In the genomic region with DNA sequence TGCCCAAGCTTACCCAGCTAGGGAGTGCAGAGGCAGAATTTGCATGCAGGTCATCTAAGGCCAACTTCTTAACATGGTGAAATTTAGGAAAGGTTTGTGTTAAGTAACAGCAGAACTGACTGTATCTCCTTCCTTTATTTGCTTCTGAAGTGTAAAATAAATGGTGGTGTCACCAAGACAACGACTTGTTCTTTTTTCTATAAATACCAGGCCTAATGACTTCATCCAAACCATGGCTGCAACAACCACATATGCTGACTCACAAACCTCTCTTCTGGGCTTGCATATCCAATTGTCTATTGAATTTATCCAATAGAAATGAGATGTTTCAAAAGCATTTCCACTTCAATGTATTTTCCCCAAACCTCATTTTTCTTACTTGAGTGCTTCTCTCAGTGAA, we compare ENCODE assay signal across 13 cellular contexts. TPM values are rescaled to one million over a fixed set of nuclear protein-coding genes. Genes with fewer than 3 reads are reported as not detected.
DNase-seq lines count a peak whose midpoint lies in the region; ATAC-seq and TF ChIP-seq lines count a peak whose summit lies in the region.
"Had no signal": no experiment of that assay in that cellular context is flagged by ENCODE, and none has a peak within 500 bp of the region (broad histone marks: within the 10 kb centered on the region; RNA-seq: fewer than 3 reads in every experiment).

No MANE protein-coding gene starts in this region.

- no peaks in the 10 kb centered on the region for H3K27me3 ChIP-seq in naive thymus-derived CD4-positive, alpha-beta T cell (ENCODE audit: control insufficient read depth in 2 of 2, insufficient read depth in 2 of 2, low read length in 2 of 2)
- H3K27me3 ChIP-seq in ovary = no peaks in the 10 kb centered on the region

- H3K4me1 Mint-ChIP-seq in naive thymus-derived CD4-positive, alpha-beta T cell = peaks cover 0 to 1% (median 0%) of the 10 kb centered on the region in 7 donors

- no peak for TF ChIP-seq CTCF in ovary (IDR thresholded peaks at IDR 0.05)

- no peak for TF ChIP-seq POLR2A in ovary (IDR thresholded peaks at IDR 0.05)

- peak; percentile 87 for DNase-seq in EH (ENCODE audit: low read depth)
- peak; percentile 78 to 96 for DNase-seq in NOMO-1 (lab: John Stamatoyannopoulos, UW; ENCODE audit: unreplicated experiment in 2 of 2)
- peak in 6 of 61 donors; percentile 3 to 53 (median 17) for DNase-seq in caudate nucleus (lab: John Stamatoyannopoulos, UW)
- DNase-seq in naive thymus-derived CD4-positive, alpha-beta T cell = no peak
- DNase-seq in ovary = no peak
- no peak for DNase-seq in stimulated activated CD4-positive, alpha-beta T cell treated with anti-CD3 and anti-CD28 coated beads, Interleukin-4, amount 100 ng/mL, for 24 hours
- DNase-seq: activated CD8-positive, alpha-beta memory T cell treated with anti-CD3 and anti-CD28 coated beads, Interleukin-2, amount 50 U/mL, for 48 hours; erythroblast; kidney; NCI-H2029; stimulated activated CD4-positive, alpha-beta T cell treated with anti-CD3 and anti-CD28 coated beads, Interleukin-15, amount 100 ng/mL, for 24 hours had no signal

- no peaks in the 10 kb centered on the region for H3K36me3 Mint-ChIP-seq in naive thymus-derived CD4-positive, alpha-beta T cell

- H3K27ac Mint-ChIP-seq in naive thymus-derived CD4-positive, alpha-beta T cell = no peak overlapping the region

- POLR2A ChIA-PET in naive thymus-derived CD4-positive, alpha-beta T cell (lab: Charles Lee) = no interaction called here

- ATAC-seq in naive thymus-derived CD4-positive, alpha-beta T cell = peak; percentile 83
- ATAC-seq in HG02884 (IDR thresholded peaks at IDR 0.05; ENCODE audit: unreplicated experiment) (no peak), HG03135 (IDR thresholded peaks at IDR 0.05; ENCODE audit: unreplicated experiment) (no peak)

- peak overlapping the region; percentile 58 for H3K27ac ChIP-seq in caudate nucleus (ENCODE audit: low read depth, low read length)
- H3K27ac ChIP-seq in naive thymus-derived CD4-positive, alpha-beta T cell (ENCODE audit: low read depth, low read length) = no peak overlapping the region
- no peak overlapping the region for H3K27ac ChIP-seq in ovary

- CTCF ChIA-PET in naive thymus-derived CD4-positive, alpha-beta T cell (lab: Charles Lee) = no interaction called here

- TF ChIP-seq EP300 in ovary (IDR thresholded peaks at IDR 0.05) = no peak

- H3K9me3 ChIP-seq in naive thymus-derived CD4-positive, alpha-beta T cell (ENCODE audit: control insufficient read depth in 2 of 3, low read length in 3 of 3) = no peaks in the 10 kb centered on the region
- no peaks in the 10 kb centered on the region for H3K9me3 ChIP-seq in ovary

- no peaks in the 10 kb centered on the region for H3K36me3 ChIP-seq in naive thymus-derived CD4-positive, alpha-beta T cell (ENCODE audit: control insufficient read depth in 2 of 3, insufficient read depth in 3 of 3, low read length in 3 of 3)
- H3K36me3 ChIP-seq in ovary = no peaks in the 10 kb centered on the region

- H3K9me3 Mint-ChIP-seq in naive thymus-derived CD4-positive, alpha-beta T cell = peaks cover 0 to 7% (median 0%) of the 10 kb centered on the region in 11 donors

- no peak overlapping the region for H3K4me3 Mint-ChIP-seq in naive thymus-derived CD4-positive, alpha-beta T cell

- no peaks in the 10 kb centered on the region for H3K4me1 ChIP-seq in naive thymus-derived CD4-positive, alpha-beta T cell (ENCODE audit: control insufficient read depth in 2 of 2, insufficient read depth in 2 of 2, low read length in 2 of 2)
- no peaks in the 10 kb centered on the region for H3K4me1 ChIP-seq in ovary (ENCODE audit: insufficient read depth)

- WGBS in ovary, 3 donors = 56 to 64% (median 58%) methylated on average over 1 of the region's 1 CpG

- H3K4me3 ChIP-seq in naive thymus-derived CD4-positive, alpha-beta T cell (ENCODE audit: low read length) = no peak overlapping the region
- H3K4me3 ChIP-seq in ovary = no peak overlapping the region

- intact Hi-C loops in naive thymus-derived CD4-positive, alpha-beta T cell (cut with micrococcal nuclease) = no loop called here
- intact Hi-C loops in ovary (cut with DNase I) = no loop called here

- H3K27me3 Mint-ChIP-seq in naive thymus-derived CD4-positive, alpha-beta T cell = peaks cover 0 to 7% (median 2%) of the 10 kb centered on the region in 5 donors

RNA-seq across cellular contexts. Expression of gene COL24A1, which starts 19.1 kb away (rescaled TPM):
- total RNA-seq in naive thymus-derived CD4-positive, alpha-beta T cell = 1 to 10 TPM in 1 of 5 experiments, under 1 TPM in 1, not detected in 3; 0.40 to 1.5 TPM
- polyA plus RNA-seq in naive thymus-derived CD4-positive, alpha-beta T cell = not detected
- 1 to 10 TPM in 3 of 7 donors, under 1 TPM in 4; 0.34 to 5.8 (median 0.74) TPM for total RNA-seq in ovary
- polyA plus RNA-seq in ovary = 1 to 10 TPM in 1 of 2 donors, under 1 TPM in 1; 0.31 to 1.3 TPM

Comparison
In these comparisons a context has a peak if more than half of its experiments do, and no peak if none do; other contexts are left out.
1. DNase-seq: peak in EH (single experiment) and NOMO-1 (2 of 2); none in naive thymus-derived CD4-positive, alpha-beta T cell (0 of 9), ovary (0 of 5) and stimulated activated CD4-positive, alpha-beta T cell treated with anti-CD3 and anti-CD28 coated beads, Interleukin-4, amount 100 ng/mL, for 24 hours (single experiment).